Comparison of ENCODE assay signal across 8 cellular contexts in the genomic region with DNA sequence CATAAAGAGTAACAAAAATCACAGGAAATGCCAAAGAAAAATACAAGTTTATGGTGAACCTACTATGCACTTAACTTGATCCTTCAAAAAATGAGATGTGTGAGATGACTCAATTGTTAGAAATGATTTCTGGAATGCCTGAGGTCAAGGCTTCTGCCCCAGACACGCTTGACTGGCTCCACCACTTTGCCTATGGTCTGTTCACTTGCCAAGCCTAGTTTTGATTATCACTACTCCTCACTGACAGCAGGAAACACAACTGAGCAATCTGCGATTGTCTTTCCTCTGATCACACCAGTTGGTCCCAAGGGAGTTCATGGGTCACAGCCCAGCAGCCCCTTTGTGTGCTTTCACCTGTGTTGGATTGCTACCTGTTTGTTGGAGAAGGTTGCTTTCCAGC. TPM values are rescaled to one million over a fixed set of nuclear protein-coding genes. Genes with fewer than 3 reads are reported as not detected.
DNase-seq lines count a peak whose midpoint lies in the region; ATAC-seq and TF ChIP-seq lines count a peak whose summit lies in the region.

No MANE protein-coding gene starts in this region.

- H3K4me3 ChIP-seq in GM06990 (replicated peaks; ENCODE audit: low read depth, low read length) (no peak overlapping the region), foreskin fibroblast (ENCODE audit: low read depth in 1 of 2, low read length in 2 of 2) (no peak overlapping the region), body of pancreas (no peak overlapping the region)

- no peaks in the 10 kb centered on the region for H3K36me3 ChIP-seq in GM06990 (ENCODE audit: control insufficient read depth, insufficient read depth, low read length)
- no peaks in the 10 kb centered on the region for H3K36me3 ChIP-seq in body of pancreas (replicated peaks in 1 of 2; ENCODE audit: insufficient read depth in 1 of 2, low read depth in 2 of 2)

- ATAC-seq in GM21825 (IDR thresholded peaks at IDR 0.05; ENCODE audit: unreplicated experiment), result peak; percentile 98
- no peak for ATAC-seq in body of pancreas
- ATAC-seq in Right ventricle myocardium inferior, result no peak

- H3K27me3 ChIP-seq in GM06990 (replicated peaks; ENCODE audit: control insufficient read depth, insufficient read depth, low read length) (no peaks in the 10 kb centered on the region), body of pancreas (no peaks in the 10 kb centered on the region)

- no peaks in the 10 kb centered on the region for H3K9me3 ChIP-seq in body of pancreas

- 21 to 52% methylated on average over 2 of the region's 2 CpGs for WGBS in body of pancreas, 2 donors

- no peaks in the 10 kb centered on the region for H3K4me1 ChIP-seq in body of pancreas

- no peak overlapping the region for H3K27ac ChIP-seq in body of pancreas

- no peak for TF ChIP-seq POLR2A in body of pancreas (IDR thresholded peaks at IDR 0.05)

- DNase-seq in GM06990 (ENCODE audit: extremely low read depth, insufficient read length) (peak; percentile 54), LHCN-M2 (ENCODE audit: low read depth) (peak; percentile 80), foreskin fibroblast (peak; percentile 64 to 75), body of pancreas (no peak), Right ventricle myocardium inferior (ENCODE audit: missing footprints) (no peak)
- DNase-seq in activated effector memory CD4-positive, alpha-beta T cell treated with anti-CD3 and anti-CD28 coated beads, Interleukin-2, amount 50 U/mL, for 16 hours, result no peak
- DNase-seq in activated CD4-positive, CD25-positive, alpha-beta regulatory T cell (lab: John Stamatoyannopoulos, UW), result no peak

- intact Hi-C loops in body of pancreas (cut with DNase I), result no loop called here
- intact Hi-C loops in Right ventricle myocardium inferior (cut with DNase I), result no loop called here

- no peak for TF ChIP-seq CTCF in GM06990 (IDR thresholded peaks at IDR 0.05; ENCODE audit: insufficient read depth, low read length, poor library complexity, severe bottlenecking)
- no peak for TF ChIP-seq CTCF in foreskin fibroblast (IDR thresholded peaks at IDR 0.05; ENCODE audit: low read depth, low read length)
- no peak for TF ChIP-seq CTCF in body of pancreas (IDR thresholded peaks at IDR 0.05)

RNA-seq across cellular contexts. Expression of a gene that starts 20.6 kb away (rescaled TPM):
- total RNA-seq in LHCN-M2 (2014; rRNA removed) (5.6 and 7.2 TPM in 2 replicates), body of pancreas (10 to 100 TPM in 1 of 2 donors, 1 to 10 TPM in 1; 4.7 to 14.5 TPM), Right ventricle myocardium inferior (6.6 TPM)
- 1.6 TPM for polyA plus RNA-seq in LHCN-M2 (2012)

RNA-seq across cellular contexts. Expression of a gene that starts 46.5 kb away (rescaled TPM):
- 220 and 259 TPM in 2 replicates for total RNA-seq in LHCN-M2 (2014; rRNA removed)
- polyA plus RNA-seq in LHCN-M2 (2012), result 199 TPM
- total RNA-seq in body of pancreas, result 100 to 1,000 TPM; 157 to 177 TPM
- total RNA-seq in Right ventricle myocardium inferior, result 285 TPM

Comparison
In these comparisons a context has a peak if more than half of its experiments do, and no peak if none do; other contexts are left out.
1. DNase-seq: peak in GM06990 (single experiment), LHCN-M2 (single experiment) and foreskin fibroblast (2 of 2); none in body of pancreas (0 of 4), activated effector memory CD4-positive, alpha-beta T cell treated with anti-CD3 and anti-CD28 coated beads, Interleukin-2, amount 50 U/mL, for 16 hours (single experiment), Right ventricle myocardium inferior (single experiment) and activated CD4-positive, CD25-positive, alpha-beta regulatory T cell (0 of 4).